ENCODE assay signal across 27 cellular contexts in genomic region chr5:98458726-98459125, GRCh38.
"Had no signal": no experiment of that assay in that cellular context is flagged by ENCODE, and none has a peak within 500 bp of the region (broad histone marks: within the 10 kb centered on the region; RNA-seq: fewer than 3 reads in every experiment).

No MANE protein-coding gene starts in this region.

- H3K27ac Mint-ChIP-seq: activated CD4-positive, alpha-beta memory T cell treated with anti-CD3 and anti-CD28 coated beads for 36 hours; activated CD4-positive, alpha-beta T cell treated with anti-CD3 and anti-CD28 coated beads, Interleukin-2, amount 10 ng/mL, durations not matched to agents 24 days and 14 days; activated naive CD4-positive, alpha-beta T cell treated with anti-CD3 and anti-CD28 coated beads, Interleukin-2, amount 50 U/mL, for 24 hours; activated naive CD8-positive, alpha-beta T cell treated with anti-CD3 and anti-CD28 coated beads, Interleukin-2, amount 50 U/mL, for 24 hours; activated T-cell treated with anti-CD3 and anti-CD28 coated beads, Interleukin-2, amount 50 U/mL, for 24 hours; natural killer cell treated with Interleukin-12 subunit alpha and Interleukin-12 subunit beta and Interleukin-15 and Interleukin-18, amount 100 ng/mL, for 72 hours; T-helper 17 cell had no signal

- H3K4me3 ChIP-seq: body of pancreas, coronary artery, dorsolateral prefrontal cortex, heart right ventricle, lower lobe of right lung, mucosa of descending colon, skin epidermis, thoracic aorta had no signal

- H3K36me3 Mint-ChIP-seq: activated CD4-positive, alpha-beta memory T cell treated with anti-CD3 and anti-CD28 coated beads for 36 hours; activated naive CD4-positive, alpha-beta T cell treated with anti-CD3 and anti-CD28 coated beads, Interleukin-2, amount 50 U/mL, for 24 hours; natural killer cell treated with Interleukin-12 subunit alpha and Interleukin-12 subunit beta and Interleukin-15 and Interleukin-18, amount 100 ng/mL, for 72 hours had no signal

- H3K9me3 ChIP-seq: body of pancreas, heart right ventricle, lower lobe of right lung, mucosa of descending colon, thoracic aorta had no signal

- H3K27me3 Mint-ChIP-seq: activated CD4-positive, alpha-beta T cell treated with anti-CD3 and anti-CD28 coated beads, Interleukin-2, amount 10 ng/mL, durations not matched to agents 24 days and 14 days; activated naive CD8-positive, alpha-beta T cell treated with anti-CD3 and anti-CD28 coated beads, Interleukin-2, amount 50 U/mL, for 24 hours; activated T-cell treated with anti-CD3 and anti-CD28 coated beads, Interleukin-2, amount 50 U/mL, for 24 hours; natural killer cell treated with Interleukin-12 subunit alpha and Interleukin-12 subunit beta and Interleukin-15 and Interleukin-18, amount 100 ng/mL, for 72 hours; T-helper 17 cell had no signal

- ATAC-seq: activated naive CD8-positive, alpha-beta T cell treated with anti-CD3 and anti-CD28 coated beads, Interleukin-2, amount 50 U/mL, for 24 hours; body of pancreas; heart right ventricle; left lobe of liver; lower lobe of right lung; mucosa of descending colon; natural killer cell treated with Interleukin-12 subunit alpha and Interleukin-12 subunit beta and Interleukin-15 and Interleukin-18, amount 100 ng/mL, for 72 hours; sciatic nerve; stimulated activated naive CD8-positive, alpha-beta T cell treated with anti-CD3 and anti-CD28 coated beads, Interleukin-15, Interleukin-2, amounts not matched to agents 100 U/mL and 50 U/mL, for 24 hours; T-helper 17 cell had no signal

- H3K9me3 Mint-ChIP-seq: activated CD4-positive, alpha-beta memory T cell treated with anti-CD3 and anti-CD28 coated beads for 36 hours; activated CD4-positive, alpha-beta T cell treated with anti-CD3 and anti-CD28 coated beads, Interleukin-2, amount 10 ng/mL, durations not matched to agents 24 days and 14 days; activated naive CD4-positive, alpha-beta T cell treated with anti-CD3 and anti-CD28 coated beads, Interleukin-2, amount 50 U/mL, for 24 hours; activated naive CD8-positive, alpha-beta T cell treated with anti-CD3 and anti-CD28 coated beads, Interleukin-2, amount 50 U/mL, for 24 hours; activated T-cell treated with anti-CD3 and anti-CD28 coated beads, Interleukin-2, amount 50 U/mL, for 24 hours had no signal

- H3K4me1 Mint-ChIP-seq: activated CD4-positive, alpha-beta T cell treated with anti-CD3 and anti-CD28 coated beads, Interleukin-2, amount 10 ng/mL, durations not matched to agents 24 days and 14 days; activated naive CD4-positive, alpha-beta T cell treated with anti-CD3 and anti-CD28 coated beads, Interleukin-2, amount 50 U/mL, for 24 hours; activated naive CD8-positive, alpha-beta T cell treated with anti-CD3 and anti-CD28 coated beads, Interleukin-2, amount 50 U/mL, for 24 hours had no signal

- DNase-seq: activated CD4-positive, alpha-beta memory T cell treated with anti-CD3 and anti-CD28 coated beads for 36 hours; activated CD4-positive, alpha-beta T cell treated with anti-CD3 and anti-CD28 coated beads, Interleukin-2, amount 10 ng/mL, durations not matched to agents 24 days and 14 days; activated CD4-positive, CD25-positive, alpha-beta regulatory T cell treated with anti-CD3 and anti-CD28 coated beads, Interleukin-2, amount 50 U/mL, for 72 hours; activated CD8-positive, alpha-beta memory T cell treated with anti-CD3 and anti-CD28 coated beads, Interleukin-2, amount 50 U/mL, for 48 hours; activated naive CD8-positive, alpha-beta T cell treated with anti-CD3 and anti-CD28 coated beads, Interleukin-2, amount 50 U/mL, for 24 hours; activated T-cell treated with anti-CD3 and anti-CD28 coated beads, Interleukin-2, amount 50 U/mL, for 24 hours; body of pancreas; cerebellar nuclear complex; dorsolateral prefrontal cortex; effector memory CD4-positive, alpha-beta T cell; foreskin keratinocyte; heart right ventricle; kidney glomerular epithelial cell; lower lobe of right lung; mucosa of descending colon; stimulated activated CD4-positive, alpha-beta T cell treated with anti-CD3 and anti-CD28 coated beads, Interleukin-12 subunit alpha, Interleukin-12 subunit beta, amount 100 ng/mL, for 4 hours; stimulated activated CD4-positive, alpha-beta T cell treated with anti-CD3 and anti-CD28 coated beads, Interleukin-4, amount 100 ng/mL, for 1 hour; stimulated activated naive CD8-positive, alpha-beta T cell treated with anti-CD3 and anti-CD28 coated beads, Interleukin-15, Interleukin-2, amounts not matched to agents 100 U/mL and 50 U/mL, for 24 hours; T-helper 17 cell; trophoblast cell had no signal

- H3K27ac ChIP-seq: body of pancreas, coronary artery, dorsolateral prefrontal cortex, foreskin keratinocyte, heart right ventricle, lower lobe of right lung, thoracic aorta had no signal

- H3K27me3 ChIP-seq: body of pancreas, dorsolateral prefrontal cortex, foreskin keratinocyte, heart right ventricle had no signal

- H3K4me3 Mint-ChIP-seq: activated CD4-positive, alpha-beta memory T cell treated with anti-CD3 and anti-CD28 coated beads for 36 hours; activated CD4-positive, alpha-beta T cell treated with anti-CD3 and anti-CD28 coated beads, Interleukin-2, amount 10 ng/mL, durations not matched to agents 24 days and 14 days; activated naive CD4-positive, alpha-beta T cell treated with anti-CD3 and anti-CD28 coated beads, Interleukin-2, amount 50 U/mL, for 24 hours; activated naive CD8-positive, alpha-beta T cell treated with anti-CD3 and anti-CD28 coated beads, Interleukin-2, amount 50 U/mL, for 24 hours; activated T-cell treated with anti-CD3 and anti-CD28 coated beads, Interleukin-2, amount 50 U/mL, for 24 hours; natural killer cell treated with Interleukin-12 subunit alpha and Interleukin-12 subunit beta and Interleukin-15 and Interleukin-18, amount 100 ng/mL, for 72 hours; T-helper 17 cell had no signal

- H3K36me3 ChIP-seq: heart right ventricle, lower lobe of right lung, thoracic aorta had no signal

- H3K4me1 ChIP-seq: body of pancreas, heart right ventricle, lower lobe of right lung had no signal
